In genomic region chr17:54882950-54883349, GRCh38 we compare ENCODE assay signal across 16 cellular contexts. TPM values are rescaled to one million over a fixed set of nuclear protein-coding genes. Genes with fewer than 3 reads are reported as not detected.
A peak's percentile ranks its signal among the peaks of the same experiment; 100 is the strongest.
DNase-seq lines count a peak whose midpoint lies in the region; ATAC-seq and TF ChIP-seq lines count a peak whose summit lies in the region.
"Had no signal": no experiment of that assay in that cellular context is flagged by ENCODE, and none has a peak within 500 bp of the region (broad histone marks: within the 10 kb centered on the region; RNA-seq: fewer than 3 reads in every experiment).

No MANE protein-coding gene starts in this region.

- no peaks in the 10 kb centered on the region for H3K79me2 ChIP-seq in PC-9 (ENCODE audit: low read depth)

- POLR2A ChIA-PET in PC-9 (lab: Charles Lee; ENCODE audit: unreplicated experiment), result no interaction called here

- H4K20me1 ChIP-seq in PC-9 (ENCODE audit: insufficient read depth), result no peaks in the 10 kb centered on the region

- H3K36me3 ChIP-seq in PC-9 (ENCODE audit: low read depth), result no peaks in the 10 kb centered on the region
- H3K36me3 ChIP-seq: BE2C, sigmoid colon had no signal

- no peak overlapping the region for H2AFZ ChIP-seq in PC-9

- H3K27ac ChIP-seq in PC-9, result no peak overlapping the region
- H3K27ac ChIP-seq: sigmoid colon had no signal

- no peak overlapping the region for H3K4me3 ChIP-seq in PC-9
- H3K4me3 ChIP-seq: sigmoid colon had no signal

- intact Hi-C loops in PC-9 (cut with micrococcal nuclease; ENCODE audit: unreplicated experiment), result no loop called here

- CTCF ChIA-PET in PC-9 (lab: Charles Lee), result no interaction called here

- ATAC-seq in GM18858 (IDR thresholded peaks at IDR 0.05; ENCODE audit: unreplicated experiment) (peak; percentile 96), GM19467 (IDR thresholded peaks at IDR 0.05; ENCODE audit: unreplicated experiment) (peak; percentile 72), HG02870 (IDR thresholded peaks at IDR 0.05; ENCODE audit: unreplicated experiment) (peak; percentile 97), HG03469 (IDR thresholded peaks at IDR 0.05; ENCODE audit: unreplicated experiment) (peak; percentile 80), GM21367 (IDR thresholded peaks at IDR 0.05; ENCODE audit: unreplicated experiment) (no peak)
- ATAC-seq: stimulated activated naive B cell treated with anti-CD40 and anti-IgM and Interleukin-4, amounts not matched to agents 10 μg/mL and 1 μg/mL and 100 μg/mL, for 72 hours had no signal

- no peak for DNase-seq in PC-9
- no peak for DNase-seq in SK-N-DZ (ENCODE audit: low spot score)
- no peak for DNase-seq in GM20000 (ENCODE audit: low spot score)
- DNase-seq: activated naive CD8-positive, alpha-beta T cell treated with anti-CD3 and anti-CD28 coated beads, Interleukin-2, amount 10 ng/mL, durations not matched to agents 7 days and 5 days; BE2C; caudate nucleus; NCI-H1048; sigmoid colon; stimulated activated CD4-positive, alpha-beta T cell treated with anti-CD3 and anti-CD28 coated beads, Interleukin-4, amount 100 ng/mL, for 4 hours; stimulated activated naive B cell treated with anti-CD40 and anti-IgM and Interleukin-4, amounts not matched to agents 10 μg/mL and 1 μg/mL and 100 μg/mL, for 72 hours had no signal

- TF ChIP-seq CTCF in PC-9 (conservative IDR thresholded peaks at IDR 0.05), result no peak
- no peak for TF ChIP-seq CTCF in GM20000 (IDR thresholded peaks at IDR 0.05; ENCODE audit: extremely low read depth, missing control alignments)

- no peaks in the 10 kb centered on the region for H3K9me3 ChIP-seq in PC-9 (ENCODE audit: insufficient read depth, low read depth)
- H3K9me3 ChIP-seq: BE2C, sigmoid colon had no signal

- no peaks in the 10 kb centered on the region for H3K27me3 ChIP-seq in PC-9 (ENCODE audit: insufficient read depth, low read depth)
- H3K27me3 ChIP-seq: BE2C, sigmoid colon had no signal

- H3K9me2 ChIP-seq in PC-9 (ENCODE audit: insufficient read depth), result no peaks in the 10 kb centered on the region

- no peaks in the 10 kb centered on the region for H3K4me1 ChIP-seq in PC-9 (replicated peaks; ENCODE audit: insufficient read depth)
- H3K4me1 ChIP-seq: BE2C, sigmoid colon had no signal

- H3K4me2 ChIP-seq in PC-9, result no peak overlapping the region

- no peaks in the 10 kb centered on the region for H3F3A ChIP-seq in PC-9 (ENCODE audit: insufficient read depth, low read depth)

- no TSS peak for BruUV-seq in PC-9 (replicated peaks; lab: Mats Ljungman, UMichigan)

RNA-seq across cellular contexts. Expression of gene TOM1L1, which starts 17.7 kb away (rescaled TPM):
- total RNA-seq in PC-9 (2021), result 41.5 and 46.8 TPM in 2 replicates
- 15.2 and 16.9 TPM in 2 replicates for polyA plus RNA-seq in SK-N-DZ (2014; cell fraction: cytosol; rRNA removed)
- 16.4 and 24.4 TPM in 2 replicates for polyA plus RNA-seq in SK-N-DZ (2014; cell fraction: nucleus; rRNA removed)
- total RNA-seq: activated naive CD8-positive, alpha-beta T cell treated with anti-CD3 and anti-CD28 coated beads, Interleukin-2, amount 10 ng/mL, durations not matched to agents 7 days and 5 days had no signal
- polyA plus RNA-seq: IgD-negative memory B cell had no signal
